Comparison of ENCODE assay signal across 8 cellular contexts in the genomic region with DNA sequence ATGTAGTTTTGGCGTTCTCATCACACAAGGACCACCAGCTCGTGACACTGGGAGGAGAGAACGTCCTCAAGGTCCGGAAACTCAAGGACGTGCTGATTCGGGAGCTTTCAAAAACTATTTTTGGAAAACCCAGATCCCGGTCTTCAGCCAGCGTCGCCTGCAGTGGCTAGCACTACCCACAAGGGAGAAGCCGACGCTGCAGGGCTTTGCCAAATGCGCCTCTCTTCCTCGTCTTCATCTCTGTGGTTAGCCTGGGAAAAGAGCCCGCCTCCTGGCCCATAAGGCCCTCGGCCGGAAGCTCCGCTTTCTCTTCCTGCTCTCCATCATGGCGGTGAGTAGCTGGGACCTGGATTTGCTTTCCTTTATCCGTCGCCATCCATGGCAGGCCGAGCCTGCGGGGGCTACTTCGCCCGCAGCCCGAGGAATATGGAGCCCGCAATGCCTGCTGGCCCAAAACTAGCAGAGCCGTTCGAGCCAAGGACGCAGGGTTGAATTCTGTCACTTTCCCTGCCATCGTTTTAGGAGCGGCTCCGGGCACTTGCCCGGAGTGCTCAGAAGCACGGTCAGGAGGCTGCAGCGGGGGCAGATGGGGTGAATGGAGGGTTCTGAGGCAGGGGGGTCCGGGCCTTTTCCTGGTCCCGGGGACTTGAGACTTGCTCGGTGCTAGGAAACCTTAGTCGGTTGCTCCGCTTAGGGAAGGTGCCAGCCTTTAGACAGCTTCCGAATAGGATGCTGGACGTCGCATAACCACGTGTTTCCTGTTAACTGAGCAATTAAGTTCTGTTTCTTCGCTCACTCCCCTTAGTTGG. TPM values are rescaled to one million over a fixed set of nuclear protein-coding genes. Genes with fewer than 3 reads are reported as not detected.
A peak's percentile ranks its signal among the peaks of the same experiment; 100 is the strongest.
DNase-seq lines count a peak whose midpoint lies in the region; ATAC-seq and TF ChIP-seq lines count a peak whose summit lies in the region.

A gene (plus strand): TSS at position 308 of the 809 bp plus-strand sequence. CDS start 18 bp downstream, at position 326.

- H3K27ac ChIP-seq in DND-41 (ENCODE audit: low read length), result peak within 1 kb of the TSS; percentile 87
- H3K27ac ChIP-seq in naive thymus-derived CD4-positive, alpha-beta T cell (ENCODE audit: low read depth, low read length), result peak within 1 kb of the TSS; percentile 88

- no peaks in the 10 kb centered on the region for H3K9me3 ChIP-seq in DND-41 (ENCODE audit: insufficient read depth, low read length, severe bottlenecking)
- no peaks in the 10 kb centered on the region for H3K9me3 ChIP-seq in naive thymus-derived CD4-positive, alpha-beta T cell (ENCODE audit: control insufficient read depth in 2 of 3, low read length in 3 of 3)

- no peaks in the 10 kb centered on the region for H3K27me3 Mint-ChIP-seq in naive thymus-derived CD4-positive, alpha-beta T cell
- no peaks in the 10 kb centered on the region for H3K27me3 Mint-ChIP-seq in stimulated activated naive B cell treated with anti-CD40 and anti-IgM and Interleukin-4, amounts not matched to agents 10 μg/mL and 1 μg/mL and 100 μg/mL, for 72 hours

- ATAC-seq in DND-41 (ENCODE audit: insufficient read depth, low read depth) (peak; percentile 99), GM21825 (IDR thresholded peaks at IDR 0.05; ENCODE audit: unreplicated experiment) (peak; percentile 86)
- peak; percentile 100 for ATAC-seq in naive thymus-derived CD4-positive, alpha-beta T cell
- peak; percentile 98 to 99 for ATAC-seq in stimulated activated naive B cell treated with anti-CD40 and anti-IgM and Interleukin-4, amounts not matched to agents 10 μg/mL and 1 μg/mL and 100 μg/mL, for 72 hours (replicated peaks)

- intact Hi-C loops in naive thymus-derived CD4-positive, alpha-beta T cell (cut with micrococcal nuclease), result loop anchor here (1.0 to 10.0 kb wide), 9 partner anchors 52 to 953 kb away; a partner anchor contains a TSS

- H3K27ac Mint-ChIP-seq in naive thymus-derived CD4-positive, alpha-beta T cell, result peak within 1 kb of the TSS; percentile 87 to 97 (median 93)
- peak within 1 kb of the TSS; percentile 98 for H3K27ac Mint-ChIP-seq in stimulated activated naive B cell treated with anti-CD40 and anti-IgM and Interleukin-4, amounts not matched to agents 10 μg/mL and 1 μg/mL and 100 μg/mL, for 72 hours

- H3K9me3 Mint-ChIP-seq in naive thymus-derived CD4-positive, alpha-beta T cell, result peaks cover 0 to 5% (median 0%) of the 10 kb centered on the region in 11 donors
- peaks cover 0 to 3% of the 10 kb centered on the region in 2 donors for H3K9me3 Mint-ChIP-seq in stimulated activated naive B cell treated with anti-CD40 and anti-IgM and Interleukin-4, amounts not matched to agents 10 μg/mL and 1 μg/mL and 100 μg/mL, for 72 hours

- H3K4me3 ChIP-seq in DND-41 (ENCODE audit: low read depth in 1 of 2, low read length in 2 of 2), result peak within 1 kb of the TSS; percentile 76 to 85
- peak within 1 kb of the TSS; percentile 82 for H3K4me3 ChIP-seq in naive thymus-derived CD4-positive, alpha-beta T cell (ENCODE audit: low read length)

- H3K36me3 ChIP-seq in DND-41 (ENCODE audit: insufficient read depth, low read length), result peaks cover 50% of the 10 kb centered on the region
- H3K36me3 ChIP-seq in naive thymus-derived CD4-positive, alpha-beta T cell (ENCODE audit: control insufficient read depth in 2 of 3, insufficient read depth in 3 of 3, low read length in 3 of 3), result peaks cover 10 to 42% (median 11%) of the 10 kb centered on the region in 3 experiments

- peaks cover 51% of the 10 kb centered on the region for H3K79me2 ChIP-seq in DND-41 (ENCODE audit: insufficient read depth, low read length)

- peaks cover 33 to 50% (median 45%) of the 10 kb centered on the region in 7 donors for H3K4me1 Mint-ChIP-seq in naive thymus-derived CD4-positive, alpha-beta T cell
- H3K4me1 Mint-ChIP-seq in stimulated activated naive B cell treated with anti-CD40 and anti-IgM and Interleukin-4, amounts not matched to agents 10 μg/mL and 1 μg/mL and 100 μg/mL, for 72 hours, result peaks cover 28 to 44% of the 10 kb centered on the region in 2 donors

- peak within 1 kb of the TSS; percentile 79 for H3K9ac ChIP-seq in DND-41 (ENCODE audit: low read depth, low read length)

- CTCF ChIA-PET in naive thymus-derived CD4-positive, alpha-beta T cell (lab: Charles Lee), result interaction anchor here (0.5 to 1.4 kb wide), 5 partner anchors 9 to 1668 kb away, joined by 3 to 5 read pairs (median 3); no protein-coding TSS in a partner anchor

- peak within 1 kb of the TSS; percentile 87 to 96 (median 94) for H3K4me3 Mint-ChIP-seq in naive thymus-derived CD4-positive, alpha-beta T cell
- H3K4me3 Mint-ChIP-seq in stimulated activated naive B cell treated with anti-CD40 and anti-IgM and Interleukin-4, amounts not matched to agents 10 μg/mL and 1 μg/mL and 100 μg/mL, for 72 hours, result peak within 1 kb of the TSS; percentile 93 to 97

- peaks cover 6 to 43% (median 31%) of the 10 kb centered on the region in 5 donors for H3K36me3 Mint-ChIP-seq in naive thymus-derived CD4-positive, alpha-beta T cell
- peaks cover 42 to 48% of the 10 kb centered on the region in 2 donors for H3K36me3 Mint-ChIP-seq in stimulated activated naive B cell treated with anti-CD40 and anti-IgM and Interleukin-4, amounts not matched to agents 10 μg/mL and 1 μg/mL and 100 μg/mL, for 72 hours

- DNase-seq in DND-41, result peak; percentile 94
- peak; percentile 97 to 98 for DNase-seq in Kasumi-1 (lab: John Stamatoyannopoulos, UW)
- peak; percentile 98 for DNase-seq in RPMI8226
- DNase-seq in activated T-helper 1 cell treated with anti-CD3 and anti-CD28 coated beads, Interleukin-2, amount 50 U/mL, for 16 hours (ENCODE audit: low read depth in 1 of 2, low spot score in 1 of 2), result peak; percentile 70 to 82
- peak; percentile 95 for DNase-seq in fibroblast of gingiva (ENCODE audit: low read depth)
- DNase-seq in naive thymus-derived CD4-positive, alpha-beta T cell, result peak; percentile 60 to 92 (median 88)
- peak; percentile 87 for DNase-seq in stimulated activated naive B cell treated with anti-CD40 and anti-IgM and Interleukin-4, amounts not matched to agents 10 μg/mL and 1 μg/mL and 100 μg/mL, for 72 hours

- POLR2A ChIA-PET in naive thymus-derived CD4-positive, alpha-beta T cell (lab: Charles Lee), result interaction anchor here (0.6 to 2.0 kb wide), 16 partner anchors 8 to 1540 kb away, joined by 3 to 30 read pairs (median 3); a partner anchor contains a TSS

- peak; percentile 86 for TF ChIP-seq CTCF in DND-41 (IDR thresholded peaks at IDR 0.05; ENCODE audit: borderline replicate concordance, extremely low read depth, low read length, poor library complexity, severe bottlenecking)

- peak within 1 kb of the TSS; percentile 75 for H2AFZ ChIP-seq in DND-41 (ENCODE audit: low read depth, low read length)

- peaks cover 52% of the 10 kb centered on the region for H3K4me1 ChIP-seq in DND-41 (ENCODE audit: insufficient read depth, low read length)
- peaks cover 19 to 20% of the 10 kb centered on the region in 2 donors for H3K4me1 ChIP-seq in naive thymus-derived CD4-positive, alpha-beta T cell (ENCODE audit: control insufficient read depth in 2 of 2, insufficient read depth in 2 of 2, low read length in 2 of 2)

- H3K4me2 ChIP-seq in DND-41 (ENCODE audit: insufficient read depth, low read length), result peak within 1 kb of the TSS; percentile 97

- no peaks in the 10 kb centered on the region for H3K27me3 ChIP-seq in DND-41 (ENCODE audit: insufficient read depth, low read length, poor library complexity)
- H3K27me3 ChIP-seq in naive thymus-derived CD4-positive, alpha-beta T cell (ENCODE audit: control insufficient read depth in 2 of 2, insufficient read depth in 2 of 2, low read length in 2 of 2), result no peaks in the 10 kb centered on the region

- H4K20me1 ChIP-seq in DND-41 (ENCODE audit: insufficient read depth, low read length), result peaks cover 48% of the 10 kb centered on the region

RNA-seq across cellular contexts. Expression of the gene that starts here (rescaled TPM):
- 1,000 to 10,000 TPM; 1,206 to 2,420 (median 2,172) TPM for total RNA-seq in naive thymus-derived CD4-positive, alpha-beta T cell
- 1,000 to 10,000 TPM; 1,567 to 2,009 TPM for polyA plus RNA-seq in naive thymus-derived CD4-positive, alpha-beta T cell

Comparison
In these comparisons a context has a peak if more than half of its experiments do, and no peak if none do; other contexts are left out.
1. Peak in every context shown above with its lines: DNase-seq, ATAC-seq, H3K4me3 ChIP-seq and H3K27ac ChIP-seq.